ENCODE assay signal across 8 cellular contexts in genomic region chr4:166994686-166995085, GRCh38.
"Had no signal": no experiment of that assay in that cellular context is flagged by ENCODE, and none has a peak within 500 bp of the region (broad histone marks: within the 10 kb centered on the region; RNA-seq: fewer than 3 reads in every experiment).

No MANE protein-coding gene starts in this region.

- ATAC-seq: GM23338 had no signal

- H2AFZ ChIP-seq: GM23338 had no signal

- H3K4me2 ChIP-seq: GM23338, KMS-11 had no signal

- H3K27ac ChIP-seq: KMS-11 had no signal

- FAIRE-seq: H1, H54, HTR-8/SVneo had no signal

- DNase-seq: H9, HCEC 1CT, KBM-7 had no signal

- H3K4me3 ChIP-seq: GM23338 had no signal

- H3K9ac ChIP-seq: KMS-11 had no signal
